Comparison of ENCODE assay signal across 17 cellular contexts in the genomic region with DNA sequence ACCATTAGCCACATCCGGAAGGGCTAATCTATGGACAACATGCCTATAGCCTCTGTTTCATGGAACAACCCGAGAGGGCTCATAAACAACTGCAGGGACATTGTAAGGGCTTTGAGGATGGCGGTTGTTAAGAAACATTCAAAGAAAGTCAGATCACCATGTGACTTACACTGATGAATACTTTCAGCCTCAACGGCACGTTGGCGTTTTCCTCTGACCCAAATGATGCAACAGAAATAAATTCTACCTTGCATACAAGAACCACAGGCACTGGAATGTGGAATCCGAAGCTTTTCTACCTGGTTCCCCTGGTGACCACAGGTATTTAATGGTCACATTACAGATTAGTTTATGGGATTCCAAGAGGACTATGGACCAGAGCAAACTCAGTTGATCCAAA.
A peak's percentile ranks its signal among the peaks of the same experiment; 100 is the strongest.
DNase-seq lines count a peak whose midpoint lies in the region; ATAC-seq, FAIRE-seq and TF ChIP-seq lines count a peak whose summit lies in the region.
"Had no signal": no experiment of that assay in that cellular context is flagged by ENCODE, and none has a peak within 500 bp of the region (broad histone marks: within the 10 kb centered on the region; RNA-seq: fewer than 3 reads in every experiment).

No MANE protein-coding gene starts in this region.

- no peak overlapping the region for H2BK5ac ChIP-seq in H1 (ENCODE audit: low read depth, low read length)

- POLR2A ChIA-PET in H1 (lab: Charles Lee; ENCODE audit: partially characterized antibody): no interaction called here

- H4K8ac ChIP-seq in H1 (ENCODE audit: extremely low read depth, insufficient read depth, low read length): no peak overlapping the region

- H3K4me2 ChIP-seq in H1 (ENCODE audit: insufficient read depth in 1 of 2, low read depth in 2 of 2, low read length in 2 of 2): no peak overlapping the region
- H3K4me2 ChIP-seq: BLaER1 treated with 17β-estradiol and CSF1 and Interleukin-3, amounts not matched to agents 10 nM and 100 nM had no signal

- no peak overlapping the region for H3K9ac ChIP-seq in H1 (replicated peaks in 1 of 4; ENCODE audit: extremely low read depth in 1 of 4, low read depth in 3 of 4, low read length in 3 of 4)
- H3K9ac ChIP-seq: BLaER1 treated with 17β-estradiol and CSF1 and Interleukin-3, amounts not matched to agents 10 nM and 100 nM had no signal

- WGBS in H1 (ENCODE audit: extremely low coverage in 1 of 2, insufficient coverage in 1 of 2, insufficient read length in 1 of 2, insufficient replicate concordance in 2 of 2, low coverage in 1 of 2, low lambda C conversion rate in 2 of 2, missing lambda C conversion rate in 1 of 2), 2 experiments: 90% methylated on average over 7 of the region's 7 CpGs; no CpG with 5 or more reads in 1 of the 2 experiments

- no peaks in the 10 kb centered on the region for H3K36me3 ChIP-seq in H1 (ENCODE audit: control insufficient read depth in 2 of 4, insufficient read depth in 4 of 4, low read length in 3 of 4)
- H3K36me3 ChIP-seq: BLaER1 treated with 17β-estradiol and CSF1 and Interleukin-3, amounts not matched to agents 10 nM and 100 nM; Peyer's patch had no signal

- H2AFZ ChIP-seq in H1 (ENCODE audit: low read length): no peak overlapping the region

- peak; percentile 23 for FAIRE-seq in GM19239 (lab: Jason Lieb, UNC)
- FAIRE-seq in RCC 7860 (lab: Jason Lieb, UNC): no peak
- FAIRE-seq in H1 (lab: Jason Lieb, UNC): no peak
- FAIRE-seq: HepG2 had no signal

- H2AK5ac ChIP-seq in H1 (ENCODE audit: low read depth, low read length): no peak overlapping the region

- H4K5ac ChIP-seq in H1 (ENCODE audit: insufficient read length, low read depth, low read length): no peak overlapping the region

- no peaks in the 10 kb centered on the region for H3K79me1 ChIP-seq in H1 (ENCODE audit: low read depth, low read length)

- TF ChIP-seq CTCF in H1 (IDR thresholded peaks at IDR 0.05; ENCODE audit: control extremely low read depth in 1 of 3, insufficient read depth in 1 of 3, low read depth in 1 of 3, low read length in 3 of 3): no peak

- H3K79me2 ChIP-seq in H1 (ENCODE audit: control insufficient read depth in 1 of 2, insufficient read depth in 2 of 2, low read length in 2 of 2): no peaks in the 10 kb centered on the region

- TF ChIP-seq POLR2A in H1 (IDR thresholded peaks at IDR 0.05; ENCODE audit: control extremely low read depth in 1 of 2, low read depth in 2 of 2, low read length in 2 of 2): no peak

- no peaks in the 10 kb centered on the region; a peak in 1 of 4 replicates for H3K9me3 ChIP-seq in H1 (ENCODE audit: insufficient read depth in 2 of 2, low read depth in 1 of 2, low read length in 1 of 2)
- H3K9me3 ChIP-seq: Peyer's patch had no signal

- no peak overlapping the region for H3K56ac ChIP-seq in H1 (replicated peaks; ENCODE audit: insufficient read length, low read depth, low read length)

- H3K4ac ChIP-seq in H1 (replicated peaks; ENCODE audit: insufficient read length, low read depth, low read length): no peak overlapping the region

- no peaks in the 10 kb centered on the region for H3K27me3 ChIP-seq in H1 (replicated peaks in 1 of 4; ENCODE audit: control insufficient read depth in 3 of 4, extremely low read depth in 1 of 4, insufficient read depth in 3 of 4, low read length in 3 of 4)
- H3K27me3 ChIP-seq: BLaER1 treated with 17β-estradiol and CSF1 and Interleukin-3, amounts not matched to agents 10 nM and 100 nM; Peyer's patch had no signal

- H2BK15ac ChIP-seq in H1 (ENCODE audit: low read length): no peak overlapping the region

- CTCF ChIA-PET in H1 (lab: Charles Lee; ENCODE audit: partially characterized antibody): interaction anchor here (1.5 to 2.8 kb wide), 2 partner anchors 13 to 30 kb away, joined by 4 to 11 read pairs; no protein-coding TSS in a partner anchor

- no peak overlapping the region for H3K18ac ChIP-seq in H1 (ENCODE audit: extremely low read depth, low read length)

- no peak overlapping the region for H3K23ac ChIP-seq in H1 (ENCODE audit: insufficient read length)

- no peak overlapping the region for H2BK20ac ChIP-seq in H1 (ENCODE audit: low read length)

- TF ChIP-seq RAD21 in H1 (IDR thresholded peaks at IDR 0.05 in 1 of 2, conservative IDR thresholded peaks at IDR 0.05 in 1 of 2; ENCODE audit: low read depth in 2 of 2, low read length in 2 of 2): no peak

- H4K20me1 ChIP-seq in H1 (replicated peaks in 1 of 2; ENCODE audit: control insufficient read depth in 1 of 2, insufficient read depth in 2 of 2, low read length in 2 of 2): no peaks in the 10 kb centered on the region
- H4K20me1 ChIP-seq: BLaER1 treated with 17β-estradiol and CSF1 and Interleukin-3, amounts not matched to agents 10 nM and 100 nM had no signal

- no peaks in the 10 kb centered on the region for H3K23me2 ChIP-seq in H1 (ENCODE audit: low read depth, low read length)

- no peak for TF ChIP-seq EP300 in H1 (IDR thresholded peaks at IDR 0.05; ENCODE audit: borderline replicate concordance in 1 of 2, low read depth in 2 of 2, low read length in 2 of 2)

- no peaks in the 10 kb centered on the region for H3K4me1 ChIP-seq in H1 (replicated peaks in 1 of 4; ENCODE audit: control insufficient read depth in 3 of 4, insufficient read depth in 4 of 4, low read length in 3 of 4)
- H3K4me1 ChIP-seq: BLaER1 treated with 17β-estradiol and CSF1 and Interleukin-3, amounts not matched to agents 10 nM and 100 nM; Peyer's patch had no signal

- H4K91ac ChIP-seq in H1 (replicated peaks; ENCODE audit: insufficient read length, low read length): no peak overlapping the region

- H2BK12ac ChIP-seq in H1 (ENCODE audit: low read depth, low read length): no peak overlapping the region

- no peak overlapping the region for H3K4me3 ChIP-seq in H1 (ENCODE audit: extremely low read depth in 1 of 4, insufficient read depth in 2 of 4, low read depth in 3 of 4, low read length in 4 of 4)
- H3K4me3 ChIP-seq: BLaER1 treated with 17β-estradiol and CSF1 and Interleukin-3, amounts not matched to agents 10 nM and 100 nM; Peyer's patch had no signal

- no peak overlapping the region for H2BK120ac ChIP-seq in H1 (replicated peaks; ENCODE audit: low read depth, low read length)

- H3K14ac ChIP-seq in H1 (ENCODE audit: insufficient read length): no peak overlapping the region

- no peak overlapping the region for H3K27ac ChIP-seq in H1 (ENCODE audit: low read depth, low read length)
- H3K27ac ChIP-seq: BLaER1 treated with 17β-estradiol and CSF1 and Interleukin-3, amounts not matched to agents 10 nM and 100 nM; Peyer's patch had no signal

- DNase-seq in GM19239 (ENCODE audit: insufficient read length, low spot score): no peak
- peak; percentile 38 for DNase-seq in RCC 7860 (ENCODE audit: low spot score)
- no peak for DNase-seq in H1 (ENCODE audit: low read depth in 1 of 2, low spot score in 2 of 2)
- DNase-seq in kidney glomerular epithelial cell (lab: John Stamatoyannopoulos, UW): peak; percentile 25
- no peak for DNase-seq in GOT3 (lab: John Stamatoyannopoulos, UW)
- no peak for DNase-seq in cerebellar cortex (ENCODE audit: low spot score)
- no peak for DNase-seq in activated gamma-delta T cell treated with Interleukin-2 at 50 U/mL for 16 hours
- DNase-seq: 8988T, EL, NCI-H1930, NCI-H2171, NCI-H510A, NCI-H82, Peyer's patch had no signal

- no peak for ATAC-seq in GM19467 (IDR thresholded peaks at IDR 0.05; ENCODE audit: unreplicated experiment)
- ATAC-seq: HepG2 had no signal

TF ChIP-seq in H1, 55 proteins besides CTCF, POLR2A, EP300 and RAD21:
- TF ChIP-seq CHD2 (IDR thresholded peaks at IDR 0.05; ENCODE audit: low read length) (no peak), CTBP2 (IDR thresholded peaks at IDR 0.05; ENCODE audit: borderline replicate concordance, insufficient read depth, insufficient read length, low read length) (no peak), CEBPB (IDR thresholded peaks at IDR 0.05; ENCODE audit: low read depth, low read length) (peak; percentile 24; the same call in 1 of the 2 replicates)
TF ChIP-seq in H1: peak in this region for 1.

Comparison
In these comparisons a context has a peak if more than half of its experiments do, and no peak if none do; other contexts are left out.
1. DNase-seq: peak in RCC 7860 (single experiment) and kidney glomerular epithelial cell (single experiment); none in GM19239 (single experiment), H1 (0 of 2), GOT3 (single experiment), cerebellar cortex (single experiment) and activated gamma-delta T cell treated with Interleukin-2 at 50 U/mL for 16 hours (single experiment).